In the genomic region with DNA sequence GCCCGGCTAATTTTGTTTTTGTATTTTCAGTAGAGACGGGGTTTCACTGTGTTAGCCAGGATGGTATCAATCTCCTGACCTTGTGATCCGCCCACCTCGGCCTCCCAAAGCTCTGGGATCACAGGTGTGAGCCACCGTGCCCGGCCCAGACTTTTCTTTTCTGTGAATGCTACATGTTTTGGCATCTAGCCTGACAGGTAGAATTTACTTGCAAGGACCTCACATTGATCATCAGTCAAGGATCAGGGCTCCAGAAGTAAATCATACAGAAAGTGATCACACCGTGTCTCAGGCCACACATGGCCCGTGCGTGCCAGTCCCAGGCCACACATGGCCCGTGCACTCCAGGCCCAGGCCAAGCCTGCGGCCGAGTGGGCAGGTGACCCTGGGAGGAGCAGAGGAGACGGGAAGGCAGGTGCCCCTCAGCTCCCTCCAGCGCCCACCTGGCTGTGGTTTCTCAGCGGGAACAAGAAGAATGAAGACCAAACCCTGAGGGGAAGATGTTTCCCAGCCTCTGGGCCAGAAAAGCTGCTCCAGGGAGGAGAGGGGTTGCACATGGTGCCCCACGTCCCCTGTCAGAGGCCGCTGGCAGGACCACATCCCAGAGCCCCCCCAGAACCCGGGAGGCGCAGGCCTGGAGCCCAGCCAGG, we compare ENCODE assay signal across 14 cellular contexts.
"Had no signal": no experiment of that assay in that cellular context is flagged by ENCODE, and none has a peak within 500 bp of the region (broad histone marks: within the 10 kb centered on the region; RNA-seq: fewer than 3 reads in every experiment).

No MANE protein-coding gene starts in this region.

- H3K4me3 ChIP-seq: gastrocnemius medialis, heart left ventricle, pancreas, thoracic aorta had no signal

- H3K9me3 ChIP-seq: pancreas had no signal

- H3K36me3 ChIP-seq: gastrocnemius medialis, heart left ventricle, pancreas, thoracic aorta had no signal

- H3K27me3 ChIP-seq: pancreas had no signal

- H3K4me1 ChIP-seq: gastrocnemius medialis, heart left ventricle, pancreas had no signal

- DNase-seq: activated CD4-positive, alpha-beta memory T cell treated with anti-CD3 and anti-CD28 coated beads for 36 hours; activated CD4-positive, alpha-beta T cell treated with anti-CD3 and anti-CD28 coated beads for 36 hours; activated gamma-delta T cell treated with Interleukin-2 at 50 U/mL for 16 hours; activated naive CD8-positive, alpha-beta T cell treated with anti-CD3 and anti-CD28 coated beads, Interleukin-2, amount 10 ng/mL, durations not matched to agents 7 days and 5 days; activated T-cell treated with anti-CD3 and anti-CD28 coated beads, Interleukin-2, amount 50 U/mL, for 24 hours; effector memory CD8-positive, alpha-beta T cell; naive B cell; stimulated activated CD4-positive, alpha-beta T cell treated with anti-CD3 and anti-CD28 coated beads, Interleukin-12 subunit alpha, Interleukin-12 subunit beta, amount 100 ng/mL, for 4 hours; stimulated activated CD4-positive, alpha-beta T cell treated with anti-CD3 and anti-CD28 coated beads, Interleukin-2, amount 100 ng/mL, for 24 hours had no signal

- ATAC-seq: activated CD4-positive, alpha-beta T cell treated with anti-CD3 and anti-CD28 coated beads for 36 hours; effector memory CD8-positive, alpha-beta T cell; gastrocnemius medialis; heart left ventricle; pancreas had no signal

- H3K27ac ChIP-seq: epithelial cell of prostate, gastrocnemius medialis, heart left ventricle, pancreas, thoracic aorta had no signal
